Comparison of ENCODE assay signal across 21 cellular contexts in the genomic region with DNA sequence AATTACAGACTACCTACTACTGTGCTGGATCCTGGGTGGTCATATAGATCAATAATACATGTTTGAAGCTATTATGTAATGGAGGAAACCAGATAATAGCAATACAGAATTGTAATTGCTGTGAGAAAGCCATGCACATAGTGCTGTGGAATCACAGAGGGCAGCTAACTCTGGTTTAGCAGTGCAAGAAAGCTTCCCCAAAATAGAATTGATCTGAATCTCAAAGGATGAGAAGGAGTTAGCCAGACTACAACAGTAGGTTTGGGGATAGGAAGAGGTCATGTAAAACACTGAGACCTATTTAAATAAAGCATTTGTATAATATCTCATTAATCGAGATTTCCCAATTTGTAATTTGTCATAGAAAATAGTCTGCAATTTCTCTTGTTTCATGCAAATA.
"Had no signal": no experiment of that assay in that cellular context is flagged by ENCODE, and none has a peak within 500 bp of the region (broad histone marks: within the 10 kb centered on the region; RNA-seq: fewer than 3 reads in every experiment).

No MANE protein-coding gene starts in this region.

- H3K4me3 Mint-ChIP-seq: activated naive CD4-positive, alpha-beta T cell treated with anti-CD3 and anti-CD28 coated beads, Interleukin-2, amount 10 ng/mL, durations not matched to agents 7 days and 5 days; activated T-helper 17 cell treated with anti-CD3 and anti-CD28 coated beads, Interleukin-2, amount 50 U/mL, for 72 hours; memory B cell; nephron progenitor cell had no signal

- DNase-seq: activated CD8-positive, alpha-beta memory T cell treated with anti-CD3 and anti-CD28 coated beads for 24 hours; activated naive CD4-positive, alpha-beta T cell treated with anti-CD3 and anti-CD28 coated beads, Interleukin-2, amount 10 ng/mL, durations not matched to agents 7 days and 5 days; amygdala; body of pancreas; central memory CD4-positive, alpha-beta T cell; effector CD4-positive, alpha-beta T cell; foreskin fibroblast; glutamatergic neuron; left ventricle myocardium inferior; nephron progenitor cell; occipital lobe; small intestine; stimulated activated CD4-positive, alpha-beta T cell treated with anti-CD3 and anti-CD28 coated beads, Interleukin-4, amount 100 ng/mL, for 24 hours; stimulated activated naive CD8-positive, alpha-beta T cell treated with anti-CD3 and anti-CD28 coated beads, Interleukin-15, Interleukin-2, amounts not matched to agents 100 U/mL and 50 U/mL, for 24 hours; T-helper 9 cell; trophoblast cell; WERI-Rb-1 had no signal

- H3K27ac ChIP-seq: body of pancreas, coronary artery, right atrium auricular region, WERI-Rb-1 had no signal

- H3K9me3 Mint-ChIP-seq: activated naive CD4-positive, alpha-beta T cell treated with anti-CD3 and anti-CD28 coated beads, Interleukin-2, amount 10 ng/mL, durations not matched to agents 7 days and 5 days; activated T-helper 17 cell treated with anti-CD3 and anti-CD28 coated beads, Interleukin-2, amount 50 U/mL, for 72 hours; memory B cell had no signal

- H3K27me3 Mint-ChIP-seq: activated naive CD4-positive, alpha-beta T cell treated with anti-CD3 and anti-CD28 coated beads, Interleukin-2, amount 10 ng/mL, durations not matched to agents 7 days and 5 days; activated T-helper 17 cell treated with anti-CD3 and anti-CD28 coated beads, Interleukin-2, amount 50 U/mL, for 72 hours; memory B cell had no signal

- H3K27ac Mint-ChIP-seq: activated naive CD4-positive, alpha-beta T cell treated with anti-CD3 and anti-CD28 coated beads, Interleukin-2, amount 10 ng/mL, durations not matched to agents 7 days and 5 days; activated T-helper 17 cell treated with anti-CD3 and anti-CD28 coated beads, Interleukin-2, amount 50 U/mL, for 72 hours; nephron progenitor cell had no signal

- ATAC-seq: activated T-helper 17 cell treated with anti-CD3 and anti-CD28 coated beads, Interleukin-2, amount 50 U/mL, for 72 hours; body of pancreas; stimulated activated naive CD8-positive, alpha-beta T cell treated with anti-CD3 and anti-CD28 coated beads, Interleukin-15, Interleukin-2, amounts not matched to agents 100 U/mL and 50 U/mL, for 24 hours had no signal

- H3K4me3 ChIP-seq: body of pancreas, coronary artery, left ventricle myocardium inferior, right atrium auricular region had no signal

- H3K27me3 ChIP-seq: body of pancreas, right atrium auricular region had no signal

- H3K9me3 ChIP-seq: body of pancreas, left ventricle myocardium inferior, right atrium auricular region had no signal
